8 cellular contexts compared by ENCODE assay signal in genomic region chr5:151222769-151223446, GRCh38. TPM values are rescaled to one million over a fixed set of nuclear protein-coding genes. Genes with fewer than 3 reads are reported as not detected.
DNase-seq lines count a peak whose midpoint lies in the region; ATAC-seq, FAIRE-seq and TF ChIP-seq lines count a peak whose summit lies in the region.

No MANE protein-coding gene starts in this region.

- DNase-seq in ELR (ENCODE audit: low read depth) (peak; percentile 20), left cardiac atrium (peak; percentile 72), NCI-H510A treated with DMSO at 0.1 percent for 48 hours (lab: John Stamatoyannopoulos, UW) (no peak), D721Med (ENCODE audit: insufficient read length, low spot score) (no peak)
- peak; percentile 49 for DNase-seq in activated T-helper 2 cell treated with anti-CD3 and anti-CD28 coated beads, Interferon-gamma antibody, Interleukin-2, Interleukin-4, amounts not matched to agents 10 μg/mL and 5 μg/mL and 100 μg/mL, durations not matched to agents 14 hours and 24 hours and 36 hours (ENCODE audit: low spot score)

- no peaks in the 10 kb centered on the region for H3K27me3 Mint-ChIP-seq in IgD-negative memory B cell
- H3K27me3 Mint-ChIP-seq in activated T-helper 2 cell treated with anti-CD3 and anti-CD28 coated beads, Interferon-gamma antibody, Interleukin-2, Interleukin-4, amounts not matched to agents 10 μg/mL and 5 μg/mL and 100 μg/mL, durations not matched to agents 14 hours and 24 hours and 36 hours (ENCODE audit: low read depth) = no peaks in the 10 kb centered on the region

- H3K27ac ChIP-seq in skin epidermis = peak overlapping the region in 20 of 21 experiments; percentile 46 to 98 (median 84)

- no peak for FAIRE-seq in D721Med (lab: Jason Lieb, UNC)

- peak overlapping the region; percentile 83 to 98 (median 96) for H3K27ac Mint-ChIP-seq in IgD-negative memory B cell
- peak overlapping the region; percentile 79 for H3K27ac Mint-ChIP-seq in activated T-helper 2 cell treated with anti-CD3 and anti-CD28 coated beads, Interferon-gamma antibody, Interleukin-2, Interleukin-4, amounts not matched to agents 10 μg/mL and 5 μg/mL and 100 μg/mL, durations not matched to agents 14 hours and 24 hours and 36 hours

- H3K36me3 Mint-ChIP-seq in IgD-negative memory B cell = peaks cover 3% of the 10 kb centered on the region
- peaks cover 31% of the 10 kb centered on the region for H3K36me3 Mint-ChIP-seq in activated T-helper 2 cell treated with anti-CD3 and anti-CD28 coated beads, Interferon-gamma antibody, Interleukin-2, Interleukin-4, amounts not matched to agents 10 μg/mL and 5 μg/mL and 100 μg/mL, durations not matched to agents 14 hours and 24 hours and 36 hours (ENCODE audit: low read depth)

- peak overlapping the region; percentile 40 to 75 (median 57) for H3K4me3 ChIP-seq in skin epidermis

- peak; percentile 71 for ATAC-seq in GM21528 (IDR thresholded peaks at IDR 0.05; ENCODE audit: low FRiP score, unreplicated experiment)
- peak; percentile 62 to 83 for ATAC-seq in left cardiac atrium

- H3K4me1 Mint-ChIP-seq in IgD-negative memory B cell = peaks cover 57 to 64% (median 59%) of the 10 kb centered on the region in 3 donors
- peaks cover 60% of the 10 kb centered on the region for H3K4me1 Mint-ChIP-seq in activated T-helper 2 cell treated with anti-CD3 and anti-CD28 coated beads, Interferon-gamma antibody, Interleukin-2, Interleukin-4, amounts not matched to agents 10 μg/mL and 5 μg/mL and 100 μg/mL, durations not matched to agents 14 hours and 24 hours and 36 hours (ENCODE audit: low read depth)

- no peak for TF ChIP-seq CTCF in D721Med (IDR thresholded peaks at IDR 0.05; ENCODE audit: insufficient read depth, missing control alignments)

- peak overlapping the region; percentile 79 to 93 (median 90) for H3K4me3 Mint-ChIP-seq in IgD-negative memory B cell
- H3K4me3 Mint-ChIP-seq in activated T-helper 2 cell treated with anti-CD3 and anti-CD28 coated beads, Interferon-gamma antibody, Interleukin-2, Interleukin-4, amounts not matched to agents 10 μg/mL and 5 μg/mL and 100 μg/mL, durations not matched to agents 14 hours and 24 hours and 36 hours (ENCODE audit: low read depth) = peak overlapping the region; percentile 81

- no peaks in the 10 kb centered on the region for H3K9me3 Mint-ChIP-seq in IgD-negative memory B cell
- H3K9me3 Mint-ChIP-seq in activated T-helper 2 cell treated with anti-CD3 and anti-CD28 coated beads, Interferon-gamma antibody, Interleukin-2, Interleukin-4, amounts not matched to agents 10 μg/mL and 5 μg/mL and 100 μg/mL, durations not matched to agents 14 hours and 24 hours and 36 hours = no peaks in the 10 kb centered on the region

- intact Hi-C loops in activated T-helper 2 cell treated with anti-CD3 and anti-CD28 coated beads, Interferon-gamma antibody, Interleukin-2, Interleukin-4, amounts not matched to agents 10 μg/mL and 5 μg/mL and 100 μg/mL, durations not matched to agents 14 hours and 24 hours and 36 hours (cut with micrococcal nuclease) = loop anchor here (1.0 kb wide), 2 partner anchors 9 to 28 kb away; no protein-coding TSS in a partner anchor
- intact Hi-C loops in left cardiac atrium (cut with DNase I) = no loop called here

RNA-seq across cellular contexts. Expression of gene CCDC69, which starts 1.0 kb away (rescaled TPM):
- polyA plus RNA-seq in IgD-negative memory B cell = 75.5 TPM
- 29.8 and 31.4 TPM in 2 replicates for total RNA-seq in activated T-helper 2 cell treated with anti-CD3 and anti-CD28 coated beads, Interferon-gamma antibody, Interleukin-2, Interleukin-4, amounts not matched to agents 10 μg/mL and 5 μg/mL and 100 μg/mL, durations not matched to agents 14 hours and 24 hours and 36 hours
- total RNA-seq in left cardiac atrium = 100 to 1,000 TPM; 148 to 161 TPM

RNA-seq across cellular contexts. Expression of gene GM2A, which starts 30.1 kb away (rescaled TPM):
- polyA plus RNA-seq in IgD-negative memory B cell = 31.5 TPM
- 20.4 and 20.9 TPM in 2 replicates for total RNA-seq in activated T-helper 2 cell treated with anti-CD3 and anti-CD28 coated beads, Interferon-gamma antibody, Interleukin-2, Interleukin-4, amounts not matched to agents 10 μg/mL and 5 μg/mL and 100 μg/mL, durations not matched to agents 14 hours and 24 hours and 36 hours
- 10 to 100 TPM; 29.9 to 33.1 TPM for total RNA-seq in left cardiac atrium

Comparison
In these comparisons a context has a peak if more than half of its experiments do, and no peak if none do; other contexts are left out.
1. DNase-seq: peak in ELR (single experiment), activated T-helper 2 cell treated with anti-CD3 and anti-CD28 coated beads, Interferon-gamma antibody, Interleukin-2, Interleukin-4, amounts not matched to agents 10 μg/mL and 5 μg/mL and 100 μg/mL, durations not matched to agents 14 hours and 24 hours and 36 hours (single experiment) and left cardiac atrium (single experiment); none in NCI-H510A treated with DMSO at 0.1 percent for 48 hours (single experiment) and D721Med (single experiment).